ENCODE assay signal across 1 cellular context in the genomic region with DNA sequence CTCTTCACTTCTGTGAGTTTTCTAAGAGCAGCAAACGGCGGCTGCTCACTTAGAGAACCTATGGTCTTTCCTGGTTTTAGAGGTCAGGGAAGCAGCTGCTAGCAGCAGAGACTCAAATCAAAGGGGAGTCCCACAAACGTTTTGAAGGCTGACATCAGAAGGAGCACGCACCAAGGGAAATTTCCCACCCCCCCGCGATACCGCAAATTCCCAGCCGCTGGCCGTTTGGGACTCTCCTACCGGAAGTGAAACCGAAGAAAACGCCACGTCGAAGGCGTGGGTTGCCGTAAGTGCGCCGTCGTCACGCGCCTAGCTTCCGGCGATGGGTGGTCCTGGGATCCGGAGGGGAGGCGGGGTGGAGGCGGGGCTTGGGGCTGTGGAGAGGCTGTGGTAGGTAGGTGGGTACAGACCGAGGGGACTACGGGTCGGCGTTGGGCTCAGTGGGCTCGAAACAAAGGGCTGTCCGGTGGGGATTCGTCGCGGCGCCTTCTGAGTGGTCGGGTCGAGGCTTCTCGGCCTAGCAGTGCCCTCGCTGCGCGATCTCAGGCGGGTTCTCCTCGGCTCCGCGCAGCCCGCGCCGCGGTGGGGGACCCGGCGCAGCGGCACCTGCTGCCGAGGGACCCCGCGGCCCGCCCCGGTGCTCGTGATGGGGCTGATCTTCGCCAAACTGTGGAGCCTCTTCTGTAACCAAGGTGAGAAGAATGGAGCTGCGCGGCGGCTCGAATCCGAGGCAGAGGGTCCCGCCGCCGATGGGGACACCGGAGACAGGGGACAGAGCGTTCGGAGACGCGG.
TF ChIP-seq lines count a peak whose summit lies in the region.

ARL5B (plus strand) TSS at position 440 of the 792 bp plus-strand sequence; CDS start at position 647, 207 bp downstream.

TF ChIP-seq in K562, 482 proteins besides CTCF, POLR2A, EP300 and RAD21 (continued from another document and continues in another):
- TF ChIP-seq, protein P1, sequence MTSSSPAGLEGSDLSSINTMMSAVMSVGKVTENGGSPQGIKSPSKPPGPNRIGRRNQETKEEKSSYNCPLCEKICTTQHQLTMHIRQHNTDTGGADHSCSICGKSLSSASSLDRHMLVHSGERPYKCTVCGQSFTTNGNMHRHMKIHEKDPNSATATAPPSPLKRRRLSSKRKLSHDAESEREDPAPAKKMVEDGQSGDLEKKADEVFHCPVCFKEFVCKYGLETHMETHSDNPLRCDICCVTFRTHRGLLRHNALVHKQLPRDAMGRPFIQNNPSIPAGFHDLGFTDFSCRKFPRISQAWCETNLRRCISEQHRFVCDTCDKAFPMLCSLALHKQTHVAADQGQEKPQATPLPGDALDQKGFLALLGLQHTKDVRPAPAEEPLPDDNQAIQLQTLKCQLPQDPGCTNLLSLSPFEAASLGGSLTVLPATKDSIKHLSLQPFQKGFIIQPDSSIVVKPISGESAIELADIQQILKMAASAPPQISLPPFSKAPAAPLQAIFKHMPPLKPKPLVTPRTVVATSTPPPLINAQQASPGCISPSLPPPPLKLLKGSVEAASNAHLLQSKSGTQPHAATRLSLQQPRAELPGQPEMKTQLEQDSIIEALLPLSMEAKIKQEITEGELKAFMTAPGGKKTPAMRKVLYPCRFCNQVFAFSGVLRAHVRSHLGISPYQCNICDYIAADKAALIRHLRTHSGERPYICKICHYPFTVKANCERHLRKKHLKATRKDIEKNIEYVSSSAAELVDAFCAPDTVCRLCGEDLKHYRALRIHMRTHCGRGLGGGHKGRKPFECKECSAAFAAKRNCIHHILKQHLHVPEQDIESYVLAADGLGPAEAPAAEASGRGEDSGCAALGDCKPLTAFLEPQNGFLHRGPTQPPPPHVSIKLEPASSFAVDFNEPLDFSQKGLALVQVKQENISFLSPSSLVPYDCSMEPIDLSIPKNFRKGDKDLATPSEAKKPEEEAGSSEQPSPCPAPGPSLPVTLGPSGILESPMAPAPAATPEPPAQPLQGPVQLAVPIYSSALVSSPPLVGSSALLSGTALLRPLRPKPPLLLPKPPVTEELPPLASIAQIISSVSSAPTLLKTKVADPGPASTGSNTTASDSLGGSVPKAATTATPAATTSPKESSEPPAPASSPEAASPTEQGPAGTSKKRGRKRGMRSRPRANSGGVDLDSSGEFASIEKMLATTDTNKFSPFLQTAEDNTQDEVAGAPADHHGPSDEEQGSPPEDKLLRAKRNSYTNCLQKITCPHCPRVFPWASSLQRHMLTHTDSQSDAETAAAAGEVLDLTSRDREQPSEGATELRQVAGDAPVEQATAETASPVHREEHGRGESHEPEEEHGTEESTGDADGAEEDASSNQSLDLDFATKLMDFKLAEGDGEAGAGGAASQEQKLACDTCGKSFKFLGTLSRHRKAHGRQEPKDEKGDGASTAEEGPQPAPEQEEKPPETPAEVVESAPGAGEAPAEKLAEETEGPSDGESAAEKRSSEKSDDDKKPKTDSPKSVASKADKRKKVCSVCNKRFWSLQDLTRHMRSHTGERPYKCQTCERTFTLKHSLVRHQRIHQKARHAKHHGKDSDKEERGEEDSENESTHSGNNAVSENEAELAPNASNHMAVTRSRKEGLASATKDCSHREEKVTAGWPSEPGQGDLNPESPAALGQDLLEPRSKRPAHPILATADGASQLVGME (CRISPR knock-in tag; IDR thresholded peaks at IDR 0.05) = no peak
- TF ChIP-seq NCOA4 (IDR thresholded peaks at IDR 0.05; ENCODE audit: partially characterized antibody) (no peak), TAF9B (IDR thresholded peaks at IDR 0.05; ENCODE audit: partially characterized antibody) (peak; percentile 82), ZNF124 (CRISPR knock-in tag; IDR thresholded peaks at IDR 0.05) (no peak), ZBTB2 (IDR thresholded peaks at IDR 0.05) (peak; percentile 72; the same call in 1 of the 2 replicates), TAF7 (tag; IDR thresholded peaks at IDR 0.05) (peak; percentile 61; the same call in 1 of the 2 replicates), CCNT2 (IDR thresholded peaks at IDR 0.05; ENCODE audit: borderline replicate concordance, extremely low read depth, insufficient read length, low read depth, low read length) (peak; percentile 69), IRF2 (CRISPR knock-in tag; IDR thresholded peaks at IDR 0.05) (no peak), ZNF584 (CRISPR knock-in tag; IDR thresholded peaks at IDR 0.05; ENCODE audit: low read depth) (no peak), NONO (IDR thresholded peaks at IDR 0.05; ENCODE audit: low read depth in 2 of 2, low read length in 1 of 2) (0 out of 4 replicates have a peak, but pooled peaks of 1 of the 2 experiments have one; percentile 25), SIN3A (IDR thresholded peaks at IDR 0.05; ENCODE audit: borderline replicate concordance in 2 of 2, control insufficient read depth in 1 of 2, low read depth in 2 of 2, low read length in 2 of 2) (0 out of 4 replicates have a peak, but pooled peaks of 1 of the 2 experiments have one; percentile 67), CBX1 (IDR thresholded peaks at IDR 0.05; ENCODE audit: low read depth) (peak; percentile 67; the same call in 1 of the 2 replicates), EZH2 (IDR thresholded peaks at IDR 0.05; ENCODE audit: borderline replicate concordance, low read depth, low read length) (no peak), MCM5 (IDR thresholded peaks at IDR 0.05; ENCODE audit: low read depth) (no peak), ZFX (CRISPR knock-in tag; IDR thresholded peaks at IDR 0.05) (peak; percentile 80), CREB3L1 (IDR thresholded peaks at IDR 0.05; ENCODE audit: borderline replicate concordance, low read depth) (peak; percentile 100), POU5F1 (IDR thresholded peaks at IDR 0.05; ENCODE audit: borderline replicate concordance, low read depth, low read length, partially characterized antibody) (no peak), EP400 (IDR thresholded peaks at IDR 0.05) (peak; percentile 98), SMAD1 (IDR thresholded peaks at IDR 0.05; ENCODE audit: low read depth, low read length, partially characterized antibody) (peak; percentile 38), RAD51 (IDR thresholded peaks at IDR 0.05; ENCODE audit: borderline replicate concordance, low read depth) (0 out of 2 replicates have a peak, but pooled peaks have one; percentile 28), EGR1 (conservative IDR thresholded peaks at IDR 0.05) (peak; percentile 88), ZNF639 (CRISPR knock-in tag; conservative IDR thresholded peaks at IDR 0.05 in 1 of 2, IDR thresholded peaks at IDR 0.05 in 1 of 2) (0 out of 4 replicates have a peak, but pooled peaks of 1 of the 2 experiments have one; percentile 66), RFX5 (IDR thresholded peaks at IDR 0.05; ENCODE audit: low read depth, low read length) (no peak), ZNF518B (CRISPR knock-in tag; IDR thresholded peaks at IDR 0.05) (no peak), HMGN3 (IDR thresholded peaks at IDR 0.05; ENCODE audit: borderline replicate concordance, extremely low read depth, insufficient read length, low read depth, low read length) (peak; percentile 50), TBP (optimal IDR thresholded peaks at IDR 0.05; ENCODE audit: low read depth, low read length) (peak; percentile 65), MYC (IDR thresholded peaks at IDR 0.05; ENCODE audit: low read depth, low read length) (peak; percentile 79; the same call in 1 of the 2 replicates), MYC (CRISPR knock-in tag; IDR thresholded peaks at IDR 0.05; ENCODE audit: borderline replicate concordance, low read depth) (no peak), ARID4B (CRISPR knock-in tag; IDR thresholded peaks at IDR 0.05) (peak; percentile 52; the same call in 1 of the 2 replicates), HIVEP1 (CRISPR knock-in tag; IDR thresholded peaks at IDR 0.05) (no peak), CTBP1 (IDR thresholded peaks at IDR 0.05; ENCODE audit: borderline replicate concordance) (no peak), FOXJ2 (tag; IDR thresholded peaks at IDR 0.05) (peak; percentile 26; the same call in 1 of the 2 replicates), L3MBTL2 (IDR thresholded peaks at IDR 0.05) (peak; percentile 17; the same call in 1 of the 2 replicates)
- TF ChIP-seq, protein P2, sequence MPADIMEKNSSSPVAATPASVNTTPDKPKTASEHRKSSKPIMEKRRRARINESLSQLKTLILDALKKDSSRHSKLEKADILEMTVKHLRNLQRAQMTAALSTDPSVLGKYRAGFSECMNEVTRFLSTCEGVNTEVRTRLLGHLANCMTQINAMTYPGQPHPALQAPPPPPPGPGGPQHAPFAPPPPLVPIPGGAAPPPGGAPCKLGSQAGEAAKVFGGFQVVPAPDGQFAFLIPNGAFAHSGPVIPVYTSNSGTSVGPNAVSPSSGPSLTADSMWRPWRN (IDR thresholded peaks at IDR 0.05; ENCODE audit: low read depth) = no peak
